Comparison of ENCODE assay signal across 14 cellular contexts in genomic region chr5:345404-346195, GRCh38. TPM values are rescaled to one million over a fixed set of nuclear protein-coding genes. Genes with fewer than 3 reads are reported as not detected.
A peak's percentile ranks its signal among the peaks of the same experiment; 100 is the strongest.
DNase-seq lines count a peak whose midpoint lies in the region; ATAC-seq, FAIRE-seq and TF ChIP-seq lines count a peak whose summit lies in the region.
"Had no signal": no experiment of that assay in that cellular context is flagged by ENCODE, and none has a peak within 500 bp of the region (broad histone marks: within the 10 kb centered on the region; RNA-seq: fewer than 3 reads in every experiment).

No MANE protein-coding gene starts in this region.

- peak overlapping the region; percentile 4 for H3K4me3 Mint-ChIP-seq in natural killer cell treated with Interleukin-12 subunit alpha and Interleukin-12 subunit beta and Interleukin-15 and Interleukin-18, amount 100 ng/mL, for 72 hours
- no peak overlapping the region for H3K4me3 Mint-ChIP-seq in natural killer cell
- peak overlapping the region in 1 of 8 donors; percentile 3 for H3K4me3 Mint-ChIP-seq in CD4-positive, alpha-beta memory T cell

- no peaks in the 10 kb centered on the region for H3K9me3 Mint-ChIP-seq in natural killer cell treated with Interleukin-12 subunit alpha and Interleukin-12 subunit beta and Interleukin-15 and Interleukin-18, amount 100 ng/mL, for 72 hours
- no peaks in the 10 kb centered on the region for H3K9me3 Mint-ChIP-seq in natural killer cell
- H3K9me3 Mint-ChIP-seq in CD4-positive, alpha-beta memory T cell: no peaks in the 10 kb centered on the region

- intact Hi-C loops in natural killer cell (cut with micrococcal nuclease): no loop called here
- intact Hi-C loops in CD4-positive, alpha-beta memory T cell (cut with micrococcal nuclease): no loop called here

- TF ChIP-seq CTCF in natural killer cell (IDR thresholded peaks at IDR 0.05) (no peak), foreskin fibroblast (IDR thresholded peaks at IDR 0.05; ENCODE audit: low read depth, low read length) (no peak)

- peak; percentile 13 for FAIRE-seq in urothelium cell line (lab: Jason Lieb, UNC)
- FAIRE-seq: islet of Langerhans had no signal

- H3K27ac ChIP-seq in CD4-positive, alpha-beta memory T cell (ENCODE audit: low read depth, low read length): no peak overlapping the region
- H3K27ac ChIP-seq: ascending aorta, stomach had no signal

- no peak for DNase-seq in natural killer cell treated with Interleukin-12 subunit alpha and Interleukin-12 subunit beta and Interleukin-15 and Interleukin-18, amount 100 ng/mL, for 72 hours (ENCODE audit: low spot score)
- no peak for DNase-seq in natural killer cell
- DNase-seq in SK-N-DZ (ENCODE audit: low spot score): peak; percentile 64
- peak; percentile 27 to 74 for DNase-seq in foreskin fibroblast
- DNase-seq in urothelium cell line (ENCODE audit: low spot score): peak; percentile 4
- no peak for DNase-seq in CD4-positive, alpha-beta memory T cell
- DNase-seq in dermis blood vessel endothelial cell: no peak
- no peak for DNase-seq in mesenteric fat pad (ENCODE audit: low spot score)
- DNase-seq: C1 segment of cervical spinal cord, NCI-H1092 treated with DMSO at 0.1 percent for 48 hours, Peyer's patch, stomach had no signal

- no peak overlapping the region for H3K27ac Mint-ChIP-seq in natural killer cell treated with Interleukin-12 subunit alpha and Interleukin-12 subunit beta and Interleukin-15 and Interleukin-18, amount 100 ng/mL, for 72 hours
- H3K27ac Mint-ChIP-seq in natural killer cell: no peak overlapping the region
- no peak overlapping the region for H3K27ac Mint-ChIP-seq in CD4-positive, alpha-beta memory T cell

- H3K27me3 Mint-ChIP-seq in natural killer cell treated with Interleukin-12 subunit alpha and Interleukin-12 subunit beta and Interleukin-15 and Interleukin-18, amount 100 ng/mL, for 72 hours: peaks cover 23 to 35% of the 10 kb centered on the region in 2 donors
- H3K27me3 Mint-ChIP-seq in natural killer cell (ENCODE audit: low read depth in 2 of 2): peaks cover 6 to 39% of the 10 kb centered on the region in 2 donors
- peaks cover 11 to 23% of the 10 kb centered on the region in 2 donors for H3K27me3 Mint-ChIP-seq in CD4-positive, alpha-beta memory T cell

- CTCF ChIA-PET in CD4-positive, alpha-beta memory T cell (lab: Charles Lee; ENCODE audit: partially characterized antibody): interaction anchor here (0.6 kb wide), 1 partner anchor 148 kb away, joined by 4 read pairs; no protein-coding TSS in a partner anchor

- H3K4me1 ChIP-seq in CD4-positive, alpha-beta memory T cell (ENCODE audit: insufficient read depth, low read length): peaks cover 8% of the 10 kb centered on the region
- H3K4me1 ChIP-seq: ascending aorta, Peyer's patch had no signal

- H3K4me1 Mint-ChIP-seq in natural killer cell treated with Interleukin-12 subunit alpha and Interleukin-12 subunit beta and Interleukin-15 and Interleukin-18, amount 100 ng/mL, for 72 hours (ENCODE audit: low read depth in 2 of 2): peaks cover 5 to 8% of the 10 kb centered on the region in 2 donors
- H3K4me1 Mint-ChIP-seq in natural killer cell: peaks cover 0 to 10% of the 10 kb centered on the region in 2 donors
- peaks cover 2 to 13% (median 6%) of the 10 kb centered on the region in 4 donors for H3K4me1 Mint-ChIP-seq in CD4-positive, alpha-beta memory T cell

- no peak overlapping the region for H3K4me3 ChIP-seq in foreskin fibroblast (ENCODE audit: low read depth in 1 of 2, low read length in 2 of 2)
- no peak overlapping the region for H3K4me3 ChIP-seq in CD4-positive, alpha-beta memory T cell (ENCODE audit: low read length in 2 of 2)
- H3K4me3 ChIP-seq: ascending aorta, Peyer's patch, stomach had no signal

- no peaks in the 10 kb centered on the region for H3K36me3 ChIP-seq in CD4-positive, alpha-beta memory T cell (ENCODE audit: insufficient read depth, low read length)
- H3K36me3 ChIP-seq: ascending aorta, Peyer's patch, stomach had no signal

- H3K9me3 ChIP-seq in CD4-positive, alpha-beta memory T cell (ENCODE audit: control insufficient read depth in 1 of 2, low read length in 2 of 2): no peaks in the 10 kb centered on the region
- H3K9me3 ChIP-seq: ascending aorta, Peyer's patch, stomach had no signal

- no peaks in the 10 kb centered on the region for H3K36me3 Mint-ChIP-seq in natural killer cell treated with Interleukin-12 subunit alpha and Interleukin-12 subunit beta and Interleukin-15 and Interleukin-18, amount 100 ng/mL, for 72 hours
- H3K36me3 Mint-ChIP-seq in natural killer cell: no peaks in the 10 kb centered on the region
- H3K36me3 Mint-ChIP-seq in CD4-positive, alpha-beta memory T cell: no peaks in the 10 kb centered on the region

- no peak for ATAC-seq in natural killer cell treated with Interleukin-12 subunit alpha and Interleukin-12 subunit beta and Interleukin-15 and Interleukin-18, amount 100 ng/mL, for 72 hours
- ATAC-seq in natural killer cell: no peak

- H3K27me3 ChIP-seq in CD4-positive, alpha-beta memory T cell (ENCODE audit: insufficient read depth, low read length): peaks cover 5% of the 10 kb centered on the region
- H3K27me3 ChIP-seq: ascending aorta, Peyer's patch had no signal

- POLR2A ChIA-PET in CD4-positive, alpha-beta memory T cell (lab: Charles Lee; ENCODE audit: partially characterized antibody): no interaction called here

RNA-seq across cellular contexts. Expression of gene AHRR, which starts 24.1 kb away (rescaled TPM):
- 10 to 100 TPM in 1 of 2 donors, 1 to 10 TPM in 1; 4.1 to 11.0 TPM for total RNA-seq in natural killer cell treated with Interleukin-12 subunit alpha and Interleukin-12 subunit beta and Interleukin-15 and Interleukin-18, amount 100 ng/mL, for 72 hours
- total RNA-seq in natural killer cell (1 to 10 TPM in 2 of 3 donors, under 1 TPM in 1; 0.88 to 1.4 (median 1.2) TPM), dermis blood vessel endothelial cell (7.4 and 13.4 TPM in 2 replicates), mesenteric fat pad (4.5 TPM)
- 0.10 and 0.12 TPM in 2 replicates for polyA plus RNA-seq in SK-N-DZ (2014; cell fraction: cytosol; rRNA removed)
- 0.39 and 1.3 TPM in 2 replicates for polyA plus RNA-seq in SK-N-DZ (2014; cell fraction: nucleus; rRNA removed)
- total RNA-seq in CD4-positive, alpha-beta memory T cell: 1 to 10 TPM; 1.2 to 2.7 TPM
- polyA plus RNA-seq in CD4-positive, alpha-beta memory T cell: under 1 TPM; 0.23 to 0.32 TPM
- total RNA-seq: ascending aorta had no signal

Comparison
In these comparisons a context has a peak if more than half of its experiments do, and no peak if none do; other contexts are left out.
1. DNase-seq: peak in SK-N-DZ (single experiment), foreskin fibroblast (2 of 2) and urothelium cell line (single experiment); none in natural killer cell treated with Interleukin-12 subunit alpha and Interleukin-12 subunit beta and Interleukin-15 and Interleukin-18, amount 100 ng/mL, for 72 hours (single experiment), natural killer cell (single experiment), CD4-positive, alpha-beta memory T cell (0 of 5), dermis blood vessel endothelial cell (single experiment) and mesenteric fat pad (single experiment).